8 cellular contexts compared by ENCODE assay signal in the genomic region with DNA sequence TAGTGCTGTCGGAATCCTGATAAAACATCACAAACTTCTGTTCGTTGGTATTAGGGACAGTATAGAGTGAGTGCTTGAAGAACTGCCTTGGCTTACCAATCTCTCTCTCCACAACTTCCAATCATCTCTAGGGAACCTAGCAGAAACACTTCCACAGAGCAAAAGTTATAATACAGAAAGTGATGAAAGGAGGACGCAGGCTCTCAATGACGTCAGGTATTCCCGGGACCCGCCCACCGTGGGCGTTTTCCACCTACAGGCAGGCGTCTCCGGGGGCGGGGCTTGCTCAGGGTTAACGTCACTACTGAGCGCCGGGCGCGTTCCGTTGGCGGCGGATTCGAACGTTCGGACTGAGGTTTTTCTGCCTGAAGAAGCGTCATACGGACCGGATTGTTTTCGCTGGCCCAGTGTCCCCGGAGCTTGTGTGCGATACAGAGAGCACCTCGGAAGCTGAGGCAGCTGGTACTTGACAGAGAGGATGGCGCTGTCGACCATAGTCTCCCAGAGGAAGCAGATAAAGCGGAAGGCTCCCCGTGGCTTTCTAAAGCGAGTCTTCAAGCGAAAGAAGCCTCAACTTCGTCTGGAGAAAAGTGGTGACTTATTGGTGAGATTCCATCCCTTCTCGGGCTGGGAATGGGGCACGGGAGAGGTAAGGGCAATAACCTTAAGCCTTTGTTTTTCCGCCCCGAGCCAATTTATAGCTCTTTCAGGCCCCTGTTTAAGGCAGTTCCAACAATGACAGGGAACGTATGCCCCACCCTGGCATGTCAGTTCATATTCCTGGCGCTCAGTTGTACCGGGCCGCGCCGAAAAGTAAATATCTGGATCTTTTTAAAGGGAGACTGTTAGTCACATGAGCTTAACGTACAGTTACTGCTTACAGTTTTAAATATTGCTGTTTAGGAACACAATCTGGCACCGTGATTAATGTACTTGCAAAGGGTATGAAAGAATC. TPM values are rescaled to one million over a fixed set of nuclear protein-coding genes. Genes with fewer than 3 reads are reported as not detected.
DNase-seq lines count a peak whose midpoint lies in the region; ATAC-seq and TF ChIP-seq lines count a peak whose summit lies in the region.

A gene (plus strand): TSS at position 320 of the 955 bp plus-strand sequence. CDS start 159 bp downstream, at position 479.

- H3K36me3 ChIP-seq in ovary (no peaks in the 10 kb centered on the region), tibial artery (no peaks in the 10 kb centered on the region)

- H3K4me1 ChIP-seq in ovary (ENCODE audit: insufficient read depth) (peaks cover 5% of the 10 kb centered on the region), tibial artery (peaks cover 0 to 21% (median 10%) of the 10 kb centered on the region in 4 donors)

- H3K27ac ChIP-seq in ovary (no peak within 1 kb of the TSS), tibial artery (peak within 1 kb of the TSS; percentile 51 to 58)

- TF ChIP-seq EP300 in ovary (IDR thresholded peaks at IDR 0.05) = no peak

- H3K4me3 ChIP-seq in GM12864 (ENCODE audit: low read depth, low read length) (peak within 1 kb of the TSS; percentile 62), ovary (peak within 1 kb of the TSS; percentile 52), tibial artery (peak within 1 kb of the TSS; percentile 60 to 67)

- H3K9me3 ChIP-seq in ovary = no peaks in the 10 kb centered on the region
- no peaks in the 10 kb centered on the region for H3K9me3 ChIP-seq in tibial artery

- peak; percentile 88 for ATAC-seq in HG02623 (IDR thresholded peaks at IDR 0.05; ENCODE audit: unreplicated experiment)
- ATAC-seq in SK-N-SH treated with all-trans-retinoic acid at 6 μM for 48 hours = peak; percentile 94
- peak; percentile 71 for ATAC-seq in Right ventricle myocardium inferior

- TF ChIP-seq CTCF in GM12864 (IDR thresholded peaks at IDR 0.05; ENCODE audit: low read depth, low read length, missing control alignments) (no peak), ovary (IDR thresholded peaks at IDR 0.05) (no peak), tibial artery (IDR thresholded peaks at IDR 0.05) (no peak)

- TF ChIP-seq POLR2A in ovary (IDR thresholded peaks at IDR 0.05) = no peak

- no peaks in the 10 kb centered on the region for H3K27me3 ChIP-seq in ovary
- H3K27me3 ChIP-seq in tibial artery = no peaks in the 10 kb centered on the region

- WGBS in ovary, 3 donors = 1 to 4% (median 2%) methylated on average over 48 of the region's 48 CpGs

- DNase-seq in GM12864 (ENCODE audit: low read depth) (peak; percentile 76), NCI-H1092 (lab: John Stamatoyannopoulos, UW) (peak; percentile 67), Right ventricle myocardium inferior (ENCODE audit: missing footprints) (peak; percentile 95), ovary (peak; percentile 64 to 92 (median 85)), tibial artery (peak; percentile 89 to 93)
- peak; percentile 94 for DNase-seq in activated naive CD4-positive, alpha-beta T cell treated with anti-CD3 and anti-CD28 coated beads, Interleukin-2, amount 50 U/mL, for 16 hours

- intact Hi-C loops in Right ventricle myocardium inferior (cut with DNase I) (no loop called here), ovary (cut with DNase I) (no loop called here), tibial artery (cut with DNase I; ENCODE audit: low total_unique reads) (no loop called here)

TF ChIP-seq in SK-N-SH treated with all-trans-retinoic acid at 6 μM for 48 hours, 23 proteins besides CTCF, POLR2A, EP300 and RAD21:
- TF ChIP-seq, protein P1, sequence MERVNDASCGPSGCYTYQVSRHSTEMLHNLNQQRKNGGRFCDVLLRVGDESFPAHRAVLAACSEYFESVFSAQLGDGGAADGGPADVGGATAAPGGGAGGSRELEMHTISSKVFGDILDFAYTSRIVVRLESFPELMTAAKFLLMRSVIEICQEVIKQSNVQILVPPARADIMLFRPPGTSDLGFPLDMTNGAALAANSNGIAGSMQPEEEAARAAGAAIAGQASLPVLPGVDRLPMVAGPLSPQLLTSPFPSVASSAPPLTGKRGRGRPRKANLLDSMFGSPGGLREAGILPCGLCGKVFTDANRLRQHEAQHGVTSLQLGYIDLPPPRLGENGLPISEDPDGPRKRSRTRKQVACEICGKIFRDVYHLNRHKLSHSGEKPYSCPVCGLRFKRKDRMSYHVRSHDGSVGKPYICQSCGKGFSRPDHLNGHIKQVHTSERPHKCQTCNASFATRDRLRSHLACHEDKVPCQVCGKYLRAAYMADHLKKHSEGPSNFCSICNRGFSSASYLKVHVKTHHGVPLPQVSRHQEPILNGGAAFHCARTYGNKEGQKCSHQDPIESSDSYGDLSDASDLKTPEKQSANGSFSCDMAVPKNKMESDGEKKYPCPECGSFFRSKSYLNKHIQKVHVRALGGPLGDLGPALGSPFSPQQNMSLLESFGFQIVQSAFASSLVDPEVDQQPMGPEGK (CRISPR knock-in tag; IDR thresholded peaks at IDR 0.05; ENCODE audit: borderline replicate concordance) = no peak
- TF ChIP-seq BACH2 (CRISPR knock-in tag; IDR thresholded peaks at IDR 0.05; ENCODE audit: borderline replicate concordance) (no peak), ISL1 (CRISPR knock-in tag; IDR thresholded peaks at IDR 0.05) (no peak), ZNF70 (CRISPR knock-in tag; IDR thresholded peaks at IDR 0.05) (no peak), ARNTL (CRISPR knock-in tag; IDR thresholded peaks at IDR 0.05; ENCODE audit: borderline replicate concordance, low read depth) (no peak), ZC3H10 (CRISPR knock-in tag; IDR thresholded peaks at IDR 0.05) (no peak)
- TF ChIP-seq, protein P2, sequence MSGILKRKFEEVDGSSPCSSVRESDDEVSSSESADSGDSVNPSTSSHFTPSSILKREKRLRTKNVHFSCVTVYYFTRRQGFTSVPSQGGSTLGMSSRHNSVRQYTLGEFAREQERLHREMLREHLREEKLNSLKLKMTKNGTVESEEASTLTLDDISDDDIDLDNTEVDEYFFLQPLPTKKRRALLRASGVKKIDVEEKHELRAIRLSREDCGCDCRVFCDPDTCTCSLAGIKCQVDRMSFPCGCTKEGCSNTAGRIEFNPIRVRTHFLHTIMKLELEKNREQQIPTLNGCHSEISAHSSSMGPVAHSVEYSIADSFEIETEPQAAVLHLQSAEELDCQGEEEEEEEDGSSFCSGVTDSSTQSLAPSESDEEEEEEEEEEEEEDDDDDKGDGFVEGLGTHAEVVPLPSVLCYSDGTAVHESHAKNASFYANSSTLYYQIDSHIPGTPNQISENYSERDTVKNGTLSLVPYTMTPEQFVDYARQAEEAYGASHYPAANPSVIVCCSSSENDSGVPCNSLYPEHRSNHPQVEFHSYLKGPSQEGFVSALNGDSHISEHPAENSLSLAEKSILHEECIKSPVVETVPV (CRISPR knock-in tag; IDR thresholded peaks at IDR 0.05) = no peak

RNA-seq across cellular contexts. Expression of the gene that starts here (rescaled TPM):
- total RNA-seq in Right ventricle myocardium inferior (0.65 TPM), ovary (1 to 10 TPM in 6 of 7 donors, not detected in 1; 1.0 to 8.0 (median 2.2) TPM)
- polyA plus RNA-seq in ovary = 1 to 10 TPM; 2.2 to 8.6 TPM

Comparison
In these comparisons a context has a peak if more than half of its experiments do, and no peak if none do; other contexts are left out.
1. Peak in DNase-seq and ATAC-seq in Right ventricle myocardium inferior; RNA of the gene not detected or under 1 TPM.
2. H3K27ac ChIP-seq: peak in tibial artery (2 of 2); none in ovary (0 of 2).
3. Peak in every context shown above with its lines, with median percentiles within 50 percentile points of each other: DNase-seq, H3K4me3 ChIP-seq and ATAC-seq.